8 cellular contexts compared by ENCODE assay signal in the genomic region with DNA sequence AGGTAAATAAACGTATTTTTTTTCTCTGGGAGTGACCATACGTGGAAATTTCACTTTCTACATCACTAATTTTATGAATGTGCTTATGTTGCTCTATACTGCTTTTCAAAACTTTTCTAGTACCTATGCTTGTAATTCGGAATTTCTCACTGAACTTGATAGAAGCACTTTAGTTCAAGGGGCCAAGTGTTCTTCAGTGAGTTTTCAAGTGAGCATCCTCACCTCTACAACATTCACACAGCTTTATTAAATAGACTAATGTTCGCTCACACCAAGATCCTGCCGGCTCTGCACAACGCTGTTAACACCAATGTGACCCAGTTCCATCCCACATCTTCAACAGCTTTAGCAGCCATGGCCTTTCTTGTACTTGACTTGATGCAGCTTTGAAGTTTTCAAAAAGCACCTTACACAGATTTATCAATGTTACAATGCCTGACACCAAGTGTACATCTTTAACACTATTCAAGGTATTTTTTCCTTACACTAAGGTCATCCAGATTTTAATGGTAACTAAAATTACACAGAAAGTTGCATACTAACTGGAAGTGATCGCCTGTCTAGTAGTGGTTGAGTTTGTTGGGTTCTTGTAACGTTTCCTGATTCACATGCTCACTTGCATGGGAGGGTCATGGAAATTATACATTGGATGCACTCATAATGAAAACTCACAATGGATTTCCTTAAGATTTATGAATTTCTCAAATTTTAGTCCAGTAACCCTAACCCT. TPM values are rescaled to one million over a fixed set of nuclear protein-coding genes. Genes with fewer than 3 reads are reported as not detected.
DNase-seq lines count a peak whose midpoint lies in the region; ATAC-seq lines count a peak whose summit lies in the region.

No MANE protein-coding gene starts in this region.

- intact Hi-C loops in activated CD4-positive, alpha-beta T cell treated with anti-CD3 and anti-CD28 coated beads for 36 hours (cut with DNase I, micrococcal nuclease), result loop anchor here in 1 of 2 experiments (5.0 to 10.0 kb wide), 5 partner anchors 157 to 1935 kb away; partner anchors contain the start of genes AACS, OGFOD2, RILPL2 and SBNO1

- POLR2A ChIA-PET in activated CD4-positive, alpha-beta T cell treated with anti-CD3 and anti-CD28 coated beads for 36 hours (lab: Charles Lee), result interaction anchor here (1.1 to 3.2 kb wide), 5 partner anchors 8 to 35 kb away, joined by 3 to 22 read pairs (median 8); no protein-coding TSS in a partner anchor

- no peaks in the 10 kb centered on the region for H3K27me3 Mint-ChIP-seq in activated CD4-positive, alpha-beta T cell treated with anti-CD3 and anti-CD28 coated beads for 36 hours
- no peaks in the 10 kb centered on the region for H3K27me3 Mint-ChIP-seq in activated T-helper 17 cell treated with anti-CD3 and anti-CD28 coated beads, Interleukin-2, amount 50 U/mL, for 72 hours

- H3K36me3 Mint-ChIP-seq in activated CD4-positive, alpha-beta T cell treated with anti-CD3 and anti-CD28 coated beads for 36 hours (ENCODE audit: low read depth), result peaks cover 42% of the 10 kb centered on the region
- peaks cover 62% of the 10 kb centered on the region for H3K36me3 Mint-ChIP-seq in activated T-helper 17 cell treated with anti-CD3 and anti-CD28 coated beads, Interleukin-2, amount 50 U/mL, for 72 hours (ENCODE audit: low read depth)

- H3K4me3 ChIP-seq in subcutaneous abdominal adipose tissue (ENCODE audit: low read depth in 1 of 5, low read length in 5 of 5), result peak overlapping the region in 2 of 5 donors; percentile 50 to 60

- H3K4me3 Mint-ChIP-seq in activated CD4-positive, alpha-beta T cell treated with anti-CD3 and anti-CD28 coated beads for 36 hours, result peak overlapping the region; percentile 38
- H3K4me3 Mint-ChIP-seq in activated T-helper 17 cell treated with anti-CD3 and anti-CD28 coated beads, Interleukin-2, amount 50 U/mL, for 72 hours, result peak overlapping the region; percentile 72

- CTCF ChIA-PET in activated CD4-positive, alpha-beta T cell treated with anti-CD3 and anti-CD28 coated beads for 36 hours (lab: Charles Lee), result interaction anchor here (0.6 to 3.9 kb wide), 3 partner anchors 10 to 35 kb away, joined by 4 to 41 read pairs (median 7); no protein-coding TSS in a partner anchor

- ATAC-seq in activated CD4-positive, alpha-beta T cell treated with anti-CD3 and anti-CD28 coated beads for 36 hours, result no peak
- ATAC-seq in activated T-helper 17 cell treated with anti-CD3 and anti-CD28 coated beads, Interleukin-2, amount 50 U/mL, for 72 hours (replicated peaks), result no peak
- no peak for ATAC-seq in GM19467 (IDR thresholded peaks at IDR 0.05; ENCODE audit: unreplicated experiment)
- ATAC-seq in HG02840 (IDR thresholded peaks at IDR 0.05; ENCODE audit: low FRiP score, unreplicated experiment), result no peak

- peaks cover 7 to 50% (median 44%) of the 10 kb centered on the region in 5 donors for H3K4me1 ChIP-seq in subcutaneous abdominal adipose tissue (ENCODE audit: control insufficient read depth in 5 of 5, insufficient read depth in 5 of 5, low read length in 5 of 5)

- H3K27ac Mint-ChIP-seq in activated CD4-positive, alpha-beta T cell treated with anti-CD3 and anti-CD28 coated beads for 36 hours, result peak overlapping the region; percentile 84
- H3K27ac Mint-ChIP-seq in activated T-helper 17 cell treated with anti-CD3 and anti-CD28 coated beads, Interleukin-2, amount 50 U/mL, for 72 hours, result peak overlapping the region; percentile 81

- H3K4me1 Mint-ChIP-seq in activated CD4-positive, alpha-beta T cell treated with anti-CD3 and anti-CD28 coated beads for 36 hours, result peaks cover 42% of the 10 kb centered on the region
- peaks cover 46% of the 10 kb centered on the region for H3K4me1 Mint-ChIP-seq in activated T-helper 17 cell treated with anti-CD3 and anti-CD28 coated beads, Interleukin-2, amount 50 U/mL, for 72 hours

- H3K36me3 ChIP-seq in subcutaneous abdominal adipose tissue (ENCODE audit: control insufficient read depth in 5 of 5, insufficient read depth in 5 of 5, low read length in 5 of 5), result peaks cover 9 to 31% (median 30%) of the 10 kb centered on the region in 5 donors

- H3K9me3 ChIP-seq in subcutaneous abdominal adipose tissue (ENCODE audit: control insufficient read depth in 5 of 5, low read length in 5 of 5), result no peaks in the 10 kb centered on the region

- no peaks in the 10 kb centered on the region for H3K9me3 Mint-ChIP-seq in activated CD4-positive, alpha-beta T cell treated with anti-CD3 and anti-CD28 coated beads for 36 hours (ENCODE audit: low read depth)
- no peaks in the 10 kb centered on the region for H3K9me3 Mint-ChIP-seq in activated T-helper 17 cell treated with anti-CD3 and anti-CD28 coated beads, Interleukin-2, amount 50 U/mL, for 72 hours

- H3K27ac ChIP-seq in subcutaneous abdominal adipose tissue (ENCODE audit: low read depth, low read length), result peak overlapping the region; percentile 75

- no peaks in the 10 kb centered on the region for H3K27me3 ChIP-seq in subcutaneous abdominal adipose tissue (ENCODE audit: control insufficient read depth in 5 of 5, insufficient read depth in 4 of 5, low read length in 5 of 5)

- no peak for DNase-seq in activated CD4-positive, alpha-beta T cell treated with anti-CD3 and anti-CD28 coated beads for 36 hours
- DNase-seq in activated CD4-positive, alpha-beta T cell treated with anti-CD3 and anti-CD28 coated beads, Interleukin-2, amount 50 U/mL, for 48 hours, result no peak
- peak; percentile 65 for DNase-seq in iris pigment epithelial cell (ENCODE audit: low read depth)
- DNase-seq in NCI-H510A (lab: John Stamatoyannopoulos, UW), result no peak

- no peak overlapping the region for H3K9ac ChIP-seq in subcutaneous abdominal adipose tissue (ENCODE audit: low read length in 5 of 5)

RNA-seq across cellular contexts. Expression of gene UBC, which starts 4.5 kb away (rescaled TPM):
- 100 to 1,000 TPM; 809 to 936 TPM for total RNA-seq in activated CD4-positive, alpha-beta T cell treated with anti-CD3 and anti-CD28 coated beads for 36 hours
- 1,000 to 10,000 TPM in 1 of 2 donors, 100 to 1,000 TPM in 1; 955 to 1,030 TPM for total RNA-seq in activated T-helper 17 cell treated with anti-CD3 and anti-CD28 coated beads, Interleukin-2, amount 50 U/mL, for 72 hours

RNA-seq across cellular contexts. Expression of gene SCARB1, which starts 46.3 kb away (rescaled TPM):
- 10 to 100 TPM; 22.9 to 24.1 TPM for total RNA-seq in activated CD4-positive, alpha-beta T cell treated with anti-CD3 and anti-CD28 coated beads for 36 hours
- total RNA-seq in activated T-helper 17 cell treated with anti-CD3 and anti-CD28 coated beads, Interleukin-2, amount 50 U/mL, for 72 hours, result 10 to 100 TPM; 17.9 to 20.9 TPM
